Comparison of ENCODE assay signal across 22 cellular contexts in the genomic region with DNA sequence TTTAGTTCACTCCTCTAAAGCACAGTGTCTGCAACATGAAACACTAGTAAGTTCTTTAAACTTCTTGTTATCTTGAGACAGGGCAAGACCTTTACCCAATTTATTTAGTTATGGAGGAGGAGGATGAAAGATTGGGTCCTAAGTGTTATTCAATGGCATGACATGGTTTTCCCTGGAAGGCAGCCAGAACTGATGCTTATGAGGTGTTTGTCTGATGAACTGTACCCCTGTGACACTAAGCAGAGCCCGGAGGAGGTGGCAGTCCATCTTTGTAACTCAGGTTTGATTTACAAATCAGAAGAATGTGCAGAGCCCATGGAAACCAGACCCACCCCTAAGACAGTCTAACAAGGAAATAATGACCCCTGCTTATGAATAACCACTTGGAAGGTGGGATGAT.
"Had no signal": no experiment of that assay in that cellular context is flagged by ENCODE, and none has a peak within 500 bp of the region (broad histone marks: within the 10 kb centered on the region; RNA-seq: fewer than 3 reads in every experiment).

No MANE protein-coding gene starts in this region.

- H3K4me2 ChIP-seq: SK-N-SH had no signal

- H3K4me3 ChIP-seq: MG63, SJSA1 had no signal

- H3K9me3 ChIP-seq: MG63, SJSA1, SK-N-SH had no signal

- DNase-seq: Karpas-422, KG1, MG63, NCI-H1092, NCI-H1105 treated with DMSO at 0.1 percent for 48 hours, NCI-H1417 treated with DMSO at 0.1 percent for 48 hours, NCI-H146, NCI-H1694 treated with DMSO at 0.1 percent for 48 hours, NCI-H1930, NCI-H2081, NCI-H2107, NCI-H2227 treated with DMSO at 0.1 percent for 48 hours, NCI-H524, NCI-H526 treated with DMSO at 0.1 percent for 48 hours, NCI-H748 treated with DMSO at 0.1 percent for 48 hours, Right ventricle myocardium superior, RPMI8226, SIG-M5, SK-N-SH had no signal

- H3K9ac ChIP-seq: SK-N-SH had no signal

- H3K9me2 ChIP-seq: SK-N-SH had no signal

- FAIRE-seq: RCC 7860 had no signal

- H3K36me3 ChIP-seq: MG63, SJSA1 had no signal

- H3K27ac ChIP-seq: HL-60, SJSA1 had no signal

- H3K27me3 ChIP-seq: MG63, SJSA1 had no signal
